ENCODE assay signal across 13 cellular contexts in genomic region chr22:50318356-50318697, GRCh38. TPM values are rescaled to one million over a fixed set of nuclear protein-coding genes. Genes with fewer than 3 reads are reported as not detected.
DNase-seq lines count a peak whose midpoint lies in the region; ATAC-seq and TF ChIP-seq lines count a peak whose summit lies in the region.
"Had no signal": no experiment of that assay in that cellular context is flagged by ENCODE, and none has a peak within 500 bp of the region (broad histone marks: within the 10 kb centered on the region; RNA-seq: fewer than 3 reads in every experiment).

No MANE protein-coding gene starts in this region.

- DNase-seq in HuH-7.5 (ENCODE audit: low spot score) (peak; percentile 21), glutamatergic neuron (peak; percentile 15), T-helper 17 cell (no peak)
- DNase-seq: MG63, NCI-H1417, NCI-H2029, NCI-H510A treated with DMSO at 0.1 percent for 48 hours, T-cell had no signal

- H3K4me3 ChIP-seq in DOHH2 (ENCODE audit: low read length), result peak overlapping the region; percentile 40
- H3K4me3 ChIP-seq: MG63 had no signal

- H3K9me3 ChIP-seq in DOHH2 (ENCODE audit: control insufficient read depth, insufficient read depth, low read length) (no peaks in the 10 kb centered on the region), T-helper 17 cell (ENCODE audit: control insufficient read depth, low read length, poor library complexity, severe bottlenecking) (no peaks in the 10 kb centered on the region)
- H3K9me3 ChIP-seq: MG63 had no signal

- peak overlapping the region; percentile 33 for H3K27ac Mint-ChIP-seq in glutamatergic neuron (ENCODE audit: unreplicated experiment)
- no peak overlapping the region for H3K27ac Mint-ChIP-seq in T-helper 17 cell
- H3K27ac Mint-ChIP-seq: T-cell had no signal

- peaks cover 10% of the 10 kb centered on the region for H3K27me3 Mint-ChIP-seq in glutamatergic neuron (ENCODE audit: unreplicated experiment)
- H3K27me3 Mint-ChIP-seq in T-helper 17 cell, result no peaks in the 10 kb centered on the region
- H3K27me3 Mint-ChIP-seq: T-cell had no signal

- H3K9me2 ChIP-seq in DOHH2 (replicated peaks; ENCODE audit: control insufficient read depth, low read length), result no peaks in the 10 kb centered on the region

- H3K36me3 Mint-ChIP-seq in glutamatergic neuron (ENCODE audit: unreplicated experiment) (no peaks in the 10 kb centered on the region), T-helper 17 cell (ENCODE audit: low read depth) (no peaks in the 10 kb centered on the region)
- H3K36me3 Mint-ChIP-seq: T-cell had no signal

- H3K36me3 ChIP-seq in DOHH2 (ENCODE audit: control insufficient read depth, low read length), result no peaks in the 10 kb centered on the region
- H3K36me3 ChIP-seq: MG63 had no signal

- peaks cover 10% of the 10 kb centered on the region for H3F3A ChIP-seq in DOHH2 (ENCODE audit: control insufficient read depth, insufficient read depth)

- no peak for ATAC-seq in HG02763 (IDR thresholded peaks at IDR 0.05; ENCODE audit: unreplicated experiment)
- no peak for ATAC-seq in T-helper 17 cell
- ATAC-seq: HCT116, T-cell had no signal

- peaks cover 4% of the 10 kb centered on the region for H3K9me3 Mint-ChIP-seq in glutamatergic neuron (ENCODE audit: unreplicated experiment)
- H3K9me3 Mint-ChIP-seq: T-cell had no signal

- no peaks in the 10 kb centered on the region for H4K20me1 ChIP-seq in DOHH2 (ENCODE audit: control insufficient read depth, insufficient read depth, low read depth, low read length)

- TF ChIP-seq CTCF in DOHH2 (IDR thresholded peaks at IDR 0.05; ENCODE audit: low read depth, low read length, poor library complexity, severe bottlenecking) (peak; percentile 35), glutamatergic neuron (IDR thresholded peaks at IDR 0.05; ENCODE audit: partially characterized antibody, unreplicated experiment) (no peak)

- peak overlapping the region; percentile 4; the same call in 1 of the 2 replicates for H3K27ac ChIP-seq in DOHH2 (ENCODE audit: low read depth, low read length)
- H3K27ac ChIP-seq: C4-2B, HL-60 had no signal

- peaks cover 66% of the 10 kb centered on the region for H3K4me1 ChIP-seq in DOHH2 (ENCODE audit: control insufficient read depth, low read length)

- no peaks in the 10 kb centered on the region for H3K27me3 ChIP-seq in DOHH2 (ENCODE audit: control insufficient read depth, low read length)
- H3K27me3 ChIP-seq: MG63 had no signal

- H3K4me3 Mint-ChIP-seq in glutamatergic neuron (ENCODE audit: unreplicated experiment) (no peak overlapping the region), T-helper 17 cell (no peak overlapping the region)
- H3K4me3 Mint-ChIP-seq: T-cell had no signal

- peaks cover 12% of the 10 kb centered on the region for H3K4me1 Mint-ChIP-seq in glutamatergic neuron (ENCODE audit: low read depth, unreplicated experiment)
- H3K4me1 Mint-ChIP-seq in T-helper 17 cell, result peaks cover 8% of the 10 kb centered on the region

- H3K4me2 ChIP-seq in DOHH2 (ENCODE audit: low read length), result peak overlapping the region; percentile 63

- peaks cover 7% of the 10 kb centered on the region for H3K79me2 ChIP-seq in DOHH2 (ENCODE audit: control insufficient read depth, low read length)

RNA-seq across cellular contexts. Expression of gene DENND6B, which starts 8.5 kb away (rescaled TPM):
- total RNA-seq in glutamatergic neuron (ENCODE audit: unreplicated experiment), result 32.1 TPM
- total RNA-seq in T-helper 17 cell, result 1 to 10 TPM; 1.8 to 2.2 TPM

RNA-seq across cellular contexts. Expression of gene PLXNB2, which starts 10.9 kb away (rescaled TPM):
- total RNA-seq in glutamatergic neuron (ENCODE audit: unreplicated experiment), result 95.2 TPM
- 1 to 10 TPM; 3.0 to 7.6 TPM for total RNA-seq in T-helper 17 cell

RNA-seq across cellular contexts. Expression of gene PPP6R2, which starts 24.8 kb away (rescaled TPM):
- total RNA-seq in glutamatergic neuron (ENCODE audit: unreplicated experiment) (122 TPM), T-helper 17 cell (10 to 100 TPM; 62.1 to 63.7 TPM)

RNA-seq across cellular contexts. Expression of gene MAPK11, which starts 48.1 kb away (rescaled TPM):
- total RNA-seq in glutamatergic neuron (ENCODE audit: unreplicated experiment) (131 TPM), T-helper 17 cell (10 to 100 TPM; 13.2 to 14.4 TPM)

RNA-seq across cellular contexts. Expression of gene MAPK12, which starts 56.8 kb away (rescaled TPM):
- total RNA-seq in glutamatergic neuron (ENCODE audit: unreplicated experiment), result 88.5 TPM
- total RNA-seq in T-helper 17 cell, result 1 to 10 TPM; 1.7 to 1.9 TPM

Comparison
In these comparisons a context has a peak if more than half of its experiments do, and no peak if none do; other contexts are left out.
1. DNase-seq: peak in HuH-7.5 (single experiment) and glutamatergic neuron (single experiment); none in T-helper 17 cell (0 of 3).
2. RNA of gene DENND6B, which starts 8.5 kb away (total RNA-seq): 32.1 TPM in glutamatergic neuron (single experiment); 1.8 to 2.2 TPM in T-helper 17 cell; every median in the first group is over 10 times any median in the second.
3. RNA of gene PLXNB2, which starts 10.9 kb away (total RNA-seq): 95.2 TPM in glutamatergic neuron (single experiment); 3.0 to 7.6 TPM in T-helper 17 cell; every median in the first group is over 10 times any median in the second.